9 cellular contexts compared by ENCODE assay signal in the genomic region with DNA sequence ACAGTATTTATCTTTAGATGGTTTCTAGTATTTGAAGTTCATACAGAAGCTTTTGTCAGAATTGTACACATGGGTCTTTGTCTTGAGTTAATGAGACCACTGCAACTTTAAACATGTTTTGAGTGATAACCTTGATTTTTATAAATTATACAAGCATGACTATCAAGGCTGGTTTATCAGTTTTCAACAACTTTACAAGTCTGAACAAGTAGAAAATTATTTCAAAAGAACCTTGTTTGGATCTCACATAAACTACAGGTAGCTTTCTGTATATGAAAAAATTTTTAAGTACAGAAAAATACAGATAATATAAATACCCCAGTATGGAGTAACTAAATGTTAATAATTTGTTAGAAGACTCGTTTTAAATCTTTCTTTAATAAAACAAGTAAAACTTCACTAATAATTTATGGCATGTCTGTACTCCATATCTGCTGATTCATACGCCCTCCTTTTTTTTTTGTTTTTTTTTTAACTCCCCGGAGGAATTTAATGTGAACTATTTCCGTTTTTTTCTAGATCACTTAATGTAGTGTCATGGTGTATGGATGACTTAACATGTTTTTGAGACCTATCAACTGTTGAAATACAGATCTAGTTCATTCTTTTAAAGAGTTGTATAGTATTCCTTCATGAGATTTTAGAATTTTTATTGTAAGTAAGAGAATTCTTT. TPM values are rescaled to one million over a fixed set of nuclear protein-coding genes. Genes with fewer than 3 reads are reported as not detected.
DNase-seq lines count a peak whose midpoint lies in the region; ATAC-seq and TF ChIP-seq lines count a peak whose summit lies in the region.
"Had no signal": no experiment of that assay in that cellular context is flagged by ENCODE, and none has a peak within 500 bp of the region (broad histone marks: within the 10 kb centered on the region; RNA-seq: fewer than 3 reads in every experiment).

No MANE protein-coding gene starts in this region.

- H3K27ac Mint-ChIP-seq in chondrocyte (ENCODE audit: unreplicated experiment) (peak overlapping the region; percentile 82), osteocyte (ENCODE audit: unreplicated experiment) (no peak overlapping the region)

- no peaks in the 10 kb centered on the region for H3K9me2 ChIP-seq in OCI-LY7 (ENCODE audit: insufficient read depth, low read length)

- H3K36me3 ChIP-seq in HEK293 (ENCODE audit: control insufficient read depth in 2 of 2, insufficient read depth in 1 of 2, low read length in 2 of 2) (no peaks in the 10 kb centered on the region; a peak in 1 of 3 replicates), OCI-LY7 (ENCODE audit: insufficient read depth, low read length) (peaks cover 22% of the 10 kb centered on the region), psoas muscle (ENCODE audit: insufficient read depth in 1 of 2, low read depth in 1 of 2) (no peaks in the 10 kb centered on the region), right atrium auricular region (no peaks in the 10 kb centered on the region)

- POLR2A ChIA-PET in HEK293 (lab: Yijun Ruan, JAX) = no interaction called here
- POLR2A ChIA-PET in OCI-LY7 (lab: Charles Lee) = interaction anchor here (0.7 to 1.9 kb wide), 5 partner anchors 11 to 18 kb away, joined by 3 to 5 read pairs (median 3); partner anchors contain the start of gene VAPB

- no peak overlapping the region for H2AFZ ChIP-seq in OCI-LY7 (ENCODE audit: low read length)

- H3K27me3 ChIP-seq in psoas muscle (ENCODE audit: insufficient read depth in 3 of 3, low read length in 2 of 3) (no peaks in the 10 kb centered on the region), right atrium auricular region (no peaks in the 10 kb centered on the region)

- no peaks in the 10 kb centered on the region for H3K9me3 Mint-ChIP-seq in chondrocyte (ENCODE audit: low read depth)
- H3K9me3 Mint-ChIP-seq in osteocyte (ENCODE audit: unreplicated experiment) = no peaks in the 10 kb centered on the region

- DNase-seq in OCI-LY7 (ENCODE audit: low spot score) (no peak), chondrocyte (ENCODE audit: low spot score) (no peak), psoas muscle (no peak), iPS-NIHi11 (ENCODE audit: low spot score) (no peak), osteocyte (ENCODE audit: extremely low spot score, unreplicated experiment) (no peak), right atrium auricular region (ENCODE audit: low spot score) (no peak)
- DNase-seq: activated CD4-positive, CD25-positive, alpha-beta regulatory T cell; NCI-H446 had no signal

- WGBS in psoas muscle, 3 donors = 48 to 66% (median 56%) methylated on average over 4 of the region's 4 CpGs

- no peak overlapping the region for H3K4me3 Mint-ChIP-seq in chondrocyte (ENCODE audit: unreplicated experiment)
- no peak overlapping the region for H3K4me3 Mint-ChIP-seq in osteocyte (ENCODE audit: unreplicated experiment)

- H3K79me2 ChIP-seq in OCI-LY7 (ENCODE audit: insufficient read depth, low read depth, low read length) = peaks cover 99% of the 10 kb centered on the region

- BruUV-seq in OCI-LY7 (replicated peaks; lab: Mats Ljungman, UMichigan) = no TSS peak

- TF ChIP-seq CTCF in HEK293 (tag by site-specific recombination; IDR thresholded peaks at IDR 0.05) (no peak), OCI-LY7 (conservative IDR thresholded peaks at IDR 0.05; ENCODE audit: low read length) (no peak), chondrocyte (IDR thresholded peaks at IDR 0.05) (no peak), psoas muscle (IDR thresholded peaks at IDR 0.05) (no peak), osteocyte (IDR thresholded peaks at IDR 0.05) (no peak), right atrium auricular region (IDR thresholded peaks at IDR 0.05) (no peak)

- intact Hi-C loops in OCI-LY7 (cut with micrococcal nuclease; ENCODE audit: unreplicated experiment) = no loop called here
- intact Hi-C loops in psoas muscle (cut with DNase I) = no loop called here

- H3K4me3 ChIP-seq in HEK293 (ENCODE audit: low read depth, low read length) (no peak overlapping the region), OCI-LY7 (ENCODE audit: low read depth, low read length, poor library complexity, severe bottlenecking) (no peak overlapping the region), psoas muscle (peak overlapping the region; percentile 8), right atrium auricular region (no peak overlapping the region)

- peaks cover 33% of the 10 kb centered on the region for H4K20me1 ChIP-seq in OCI-LY7 (ENCODE audit: insufficient read depth, low read length)

- ATAC-seq in psoas muscle = peak in 3 of 4 donors; percentile 28 to 45 (median 33)

- H3K4me1 ChIP-seq in HEK293 (ENCODE audit: control insufficient read depth, insufficient read depth, low read length) (peaks cover 29% of the 10 kb centered on the region), OCI-LY7 (ENCODE audit: insufficient read depth, low read length, poor library complexity, severe bottlenecking) (peaks cover 48% of the 10 kb centered on the region), psoas muscle (peaks cover 61% of the 10 kb centered on the region), right atrium auricular region (peaks cover 0 to 45% of the 10 kb centered on the region in 2 donors)

- H3K9me3 ChIP-seq in HEK293 (ENCODE audit: control insufficient read depth, insufficient read depth, low read depth, low read length) (no peaks in the 10 kb centered on the region), OCI-LY7 (ENCODE audit: low read length) (peaks cover 9% of the 10 kb centered on the region; the same call in 1 of the 2 replicates), psoas muscle (no peaks in the 10 kb centered on the region), right atrium auricular region (no peaks in the 10 kb centered on the region)

- H3K27ac ChIP-seq in HEK293 (ENCODE audit: extremely low read depth, low read depth, low read length) (no peak overlapping the region), OCI-LY7 (ENCODE audit: low read depth, low read length, poor library complexity, severe bottlenecking) (no peak overlapping the region), psoas muscle (peak overlapping the region; percentile 87), right atrium auricular region (peak overlapping the region in 1 of 2 donors; percentile 8)

- H3K36me3 Mint-ChIP-seq in chondrocyte (ENCODE audit: low read depth) (no peaks in the 10 kb centered on the region), osteocyte (ENCODE audit: unreplicated experiment) (peaks cover 1% of the 10 kb centered on the region)

- H3K27me3 Mint-ChIP-seq in chondrocyte (ENCODE audit: low read depth) (no peaks in the 10 kb centered on the region), osteocyte (ENCODE audit: unreplicated experiment) (no peaks in the 10 kb centered on the region)

- H3K4me1 Mint-ChIP-seq in chondrocyte (ENCODE audit: low read depth) (peaks cover 32% of the 10 kb centered on the region), osteocyte (ENCODE audit: unreplicated experiment) (peaks cover 9% of the 10 kb centered on the region)

- H3K4me2 ChIP-seq in OCI-LY7 (ENCODE audit: low read length) = peak overlapping the region; percentile 56; the same call in 1 of the 2 replicates

- CTCF ChIA-PET in HEK293 (lab: Yijun Ruan, JAX) (interaction anchor here (0.7 to 0.8 kb wide), 3 partner anchors 73 to 434 kb away, joined by 4 to 8 read pairs (median 8); no protein-coding TSS in a partner anchor), OCI-LY7 (lab: Charles Lee; ENCODE audit: unreplicated experiment) (no interaction called here)

TF ChIP-seq in HEK293, 187 proteins besides CTCF, POLR2A, EP300 and RAD21 (continues in another document):
- TF ChIP-seq ZBTB10 (tag by site-specific recombination; IDR thresholded peaks at IDR 0.05) (no peak), ZNF830 (tag by site-specific recombination; IDR thresholded peaks at IDR 0.05; ENCODE audit: low read depth) (no peak)

RNA-seq across cellular contexts. Expression of gene VAPB, which starts 18.3 kb away (rescaled TPM):
- 12.1 and 13.3 TPM in 2 replicates for total RNA-seq in OCI-LY7 (2014; rRNA removed; shearing (Covaris generic))
- total RNA-seq in OCI-LY7 (2022) = 41.8 and 43.2 TPM in 2 replicates
- 48.2 to 55.3 TPM (median 53.3 TPM) in 3 replicates for total RNA-seq in chondrocyte
- 10 to 100 TPM; 64.0 to 84.5 (median 77.5) TPM for total RNA-seq in psoas muscle
- 10 to 100 TPM; 30.7 to 46.5 (median 44.4) TPM for polyA plus RNA-seq in psoas muscle
- total RNA-seq in osteocyte = 47.6 and 49.9 TPM in 2 replicates
- 10 to 100 TPM; 20.2 to 21.8 TPM for total RNA-seq in right atrium auricular region
